Comparison of ENCODE assay signal across 20 cellular contexts in genomic region chr4:6416518-6417286, GRCh38.
DNase-seq lines count a peak whose midpoint lies in the region; ATAC-seq lines count a peak whose summit lies in the region.
"Had no signal": no experiment of that assay in that cellular context is flagged by ENCODE, and none has a peak within 500 bp of the region (broad histone marks: within the 10 kb centered on the region; RNA-seq: fewer than 3 reads in every experiment).

No MANE protein-coding gene starts in this region.

- H3K9me3 Mint-ChIP-seq in activated naive CD4-positive, alpha-beta T cell treated with anti-CD3 and anti-CD28 coated beads, Interleukin-2, amount 10 ng/mL, durations not matched to agents 7 days and 5 days, result no peaks in the 10 kb centered on the region

- no peaks in the 10 kb centered on the region for H3K4me1 Mint-ChIP-seq in activated naive CD4-positive, alpha-beta T cell treated with anti-CD3 and anti-CD28 coated beads, Interleukin-2, amount 10 ng/mL, durations not matched to agents 7 days and 5 days
- H3K4me1 Mint-ChIP-seq: activated CD4-positive, alpha-beta memory T cell treated with anti-CD3 and anti-CD28 coated beads, Interleukin-2, amount 10 ng/mL, durations not matched to agents 7 days and 5 days; activated naive CD8-positive, alpha-beta T cell treated with anti-CD3 and anti-CD28 coated beads, Interleukin-2, amount 50 U/mL, for 24 hours; natural killer cell had no signal

- peaks cover 27% of the 10 kb centered on the region for H3K27me3 Mint-ChIP-seq in activated naive CD4-positive, alpha-beta T cell treated with anti-CD3 and anti-CD28 coated beads, Interleukin-2, amount 10 ng/mL, durations not matched to agents 7 days and 5 days

- H3K27ac Mint-ChIP-seq in activated naive CD4-positive, alpha-beta T cell treated with anti-CD3 and anti-CD28 coated beads, Interleukin-2, amount 10 ng/mL, durations not matched to agents 7 days and 5 days, result no peak overlapping the region
- H3K27ac Mint-ChIP-seq: activated CD4-positive, alpha-beta memory T cell treated with anti-CD3 and anti-CD28 coated beads, Interleukin-2, amount 10 ng/mL, durations not matched to agents 7 days and 5 days; activated naive CD8-positive, alpha-beta T cell treated with anti-CD3 and anti-CD28 coated beads, Interleukin-2, amount 50 U/mL, for 24 hours; CD4-positive, alpha-beta T cell; natural killer cell had no signal

- H3K36me3 Mint-ChIP-seq in activated naive CD4-positive, alpha-beta T cell treated with anti-CD3 and anti-CD28 coated beads, Interleukin-2, amount 10 ng/mL, durations not matched to agents 7 days and 5 days, result no peaks in the 10 kb centered on the region
- H3K36me3 Mint-ChIP-seq: natural killer cell had no signal

- CTCF ChIA-PET in activated naive CD4-positive, alpha-beta T cell treated with anti-CD3 and anti-CD28 coated beads, Interleukin-2, amount 10 ng/mL, durations not matched to agents 7 days and 5 days (lab: Charles Lee), result no interaction called here

- no peak overlapping the region for H3K4me3 Mint-ChIP-seq in activated naive CD4-positive, alpha-beta T cell treated with anti-CD3 and anti-CD28 coated beads, Interleukin-2, amount 10 ng/mL, durations not matched to agents 7 days and 5 days
- H3K4me3 Mint-ChIP-seq: activated CD4-positive, alpha-beta memory T cell treated with anti-CD3 and anti-CD28 coated beads, Interleukin-2, amount 10 ng/mL, durations not matched to agents 7 days and 5 days; activated naive CD8-positive, alpha-beta T cell treated with anti-CD3 and anti-CD28 coated beads, Interleukin-2, amount 50 U/mL, for 24 hours; CD4-positive, alpha-beta T cell; natural killer cell had no signal

- no peak for ATAC-seq in HG03159 (IDR thresholded peaks at IDR 0.05; ENCODE audit: unreplicated experiment)
- ATAC-seq in HG02840 (IDR thresholded peaks at IDR 0.05; ENCODE audit: low FRiP score, unreplicated experiment), result no peak
- ATAC-seq: activated naive CD8-positive, alpha-beta T cell treated with anti-CD3 and anti-CD28 coated beads, Interleukin-2, amount 50 U/mL, for 24 hours; foreskin keratinocyte; lower lobe of right lung; natural killer cell; PC-3; right lobe of liver had no signal

- DNase-seq in NCI-H2227 (lab: John Stamatoyannopoulos, UW; ENCODE audit: unreplicated experiment) (peak; percentile 18), NCI-H2227 treated with DMSO at 0.1 percent for 48 hours (lab: John Stamatoyannopoulos, UW) (no peak), NCI-H2171 treated with DMSO at 0.1 percent for 48 hours (lab: John Stamatoyannopoulos, UW) (peak; percentile 59), globus pallidus (ENCODE audit: low spot score) (peak; percentile 76), retina (peak; percentile 55)
- no peak for DNase-seq in activated naive CD4-positive, alpha-beta T cell treated with anti-CD3 and anti-CD28 coated beads, Interleukin-2, amount 10 ng/mL, durations not matched to agents 7 days and 5 days
- DNase-seq: activated CD4-positive, alpha-beta memory T cell treated with anti-CD3 and anti-CD28 coated beads, Interleukin-2, amount 10 ng/mL, durations not matched to agents 7 days and 5 days; activated naive CD8-positive, alpha-beta T cell treated with anti-CD3 and anti-CD28 coated beads, Interleukin-2, amount 50 U/mL, for 24 hours; activated T-cell treated with anti-CD3 and anti-CD28 coated beads, Interleukin-2, amount 50 U/mL, for 48 hours; CD4-positive, alpha-beta T cell; central memory CD4-positive, alpha-beta T cell; foreskin keratinocyte; HCEC 1CT; lower lobe of right lung; natural killer cell; PC-3; right lobe of liver; stimulated activated CD4-positive, alpha-beta T cell treated with anti-CD3 and anti-CD28 coated beads, Interleukin-4, amount 100 ng/mL, for 24 hours had no signal

Comparison
In these comparisons a context has a peak if more than half of its experiments do, and no peak if none do; other contexts are left out.
1. DNase-seq: peak in NCI-H2227 (single experiment), NCI-H2171 treated with DMSO at 0.1 percent for 48 hours (single experiment), globus pallidus (single experiment) and retina (single experiment); none in NCI-H2227 treated with DMSO at 0.1 percent for 48 hours (single experiment) and activated naive CD4-positive, alpha-beta T cell treated with anti-CD3 and anti-CD28 coated beads, Interleukin-2, amount 10 ng/mL, durations not matched to agents 7 days and 5 days (single experiment).